In genomic region chr20:50805349-50805684, GRCh38 we compare ENCODE assay signal across 18 cellular contexts. TPM values are rescaled to one million over a fixed set of nuclear protein-coding genes. Genes with fewer than 3 reads are reported as not detected.
DNase-seq lines count a peak whose midpoint lies in the region; ATAC-seq, FAIRE-seq and TF ChIP-seq lines count a peak whose summit lies in the region.
"Had no signal": no experiment of that assay in that cellular context is flagged by ENCODE, and none has a peak within 500 bp of the region (broad histone marks: within the 10 kb centered on the region; RNA-seq: fewer than 3 reads in every experiment).

No MANE protein-coding gene starts in this region.

- intact Hi-C loops in HepG2 (cut with micrococcal nuclease; ENCODE audit: unreplicated experiment), result no loop called here

- no peaks in the 10 kb centered on the region for H3K36me3 Mint-ChIP-seq in activated T-cell treated with anti-CD3 and anti-CD28 coated beads, Interleukin-2, amount 50 U/mL, for 72 hours (ENCODE audit: insufficient read depth in 2 of 2)
- H3K36me3 Mint-ChIP-seq in activated naive CD8-positive, alpha-beta T cell treated with anti-CD3 and anti-CD28 coated beads for 36 hours, result peaks cover 14% of the 10 kb centered on the region

- H3K27me3 ChIP-seq in Loucy (ENCODE audit: insufficient read depth, low read length, poor library complexity, severe bottlenecking) (no peaks in the 10 kb centered on the region), HepG2 (ENCODE audit: control insufficient read depth in 1 of 2, insufficient read depth in 2 of 2, low read length in 2 of 2) (no peaks in the 10 kb centered on the region)
- H3K27me3 ChIP-seq: pancreas, upper lobe of right lung had no signal

- H3K4me3 ChIP-seq in Loucy (ENCODE audit: low read length, poor library complexity, severe bottlenecking) (peak overlapping the region; percentile 63), HepG2 (replicated peaks in 1 of 3; ENCODE audit: insufficient read depth in 1 of 3, low read depth in 2 of 3, low read length in 3 of 3) (no peak overlapping the region)
- H3K4me3 ChIP-seq: pancreas, upper lobe of right lung had no signal

- H3K36me3 ChIP-seq in Loucy (ENCODE audit: insufficient read depth, low read length) (no peaks in the 10 kb centered on the region), HepG2 (replicated peaks in 1 of 2; ENCODE audit: control insufficient read depth in 1 of 2, insufficient read depth in 2 of 2, low read length in 2 of 2) (no peaks in the 10 kb centered on the region)
- H3K36me3 ChIP-seq: pancreas, upper lobe of right lung had no signal

- WGBS in HepG2 (ENCODE audit: low lambda C conversion rate), result 89% methylated on average over 1 of the region's 1 CpG

- H3K4me2 ChIP-seq in Loucy (ENCODE audit: low read depth, low read length, poor library complexity, severe bottlenecking) (peak overlapping the region; percentile 77), HepG2 (ENCODE audit: low read depth, low read length) (no peak overlapping the region)

- no peak for FAIRE-seq in HepG2 (lab: Jason Lieb, UNC)
- FAIRE-seq: D721Med, pancreas had no signal

- ATAC-seq in activated T-cell treated with anti-CD3 and anti-CD28 coated beads, Interleukin-2, amount 50 U/mL, for 72 hours (replicated peaks in 1 of 2), result no peak
- ATAC-seq in stimulated activated naive CD8-positive, alpha-beta T cell treated with anti-CD3 and anti-CD28 coated beads, Interleukin-15, amount 100 ng/mL, for 72 hours, result no peak
- ATAC-seq in esophagus mucosa (no peak), HG03139 (IDR thresholded peaks at IDR 0.05; ENCODE audit: unreplicated experiment) (no peak), HepG2 (no peak)
- ATAC-seq: upper lobe of right lung had no signal

- H3K9me3 ChIP-seq in Loucy (ENCODE audit: insufficient read depth, low read depth, low read length) (no peaks in the 10 kb centered on the region), HepG2 (ENCODE audit: low read length) (no peaks in the 10 kb centered on the region)
- H3K9me3 ChIP-seq: pancreas, upper lobe of right lung had no signal

- H3F3A ChIP-seq in Loucy (ENCODE audit: low read depth), result peaks cover 6% of the 10 kb centered on the region

- no peak for DNase-seq in activated T-cell treated with anti-CD3 and anti-CD28 coated beads, Interleukin-2, amount 50 U/mL, for 72 hours
- DNase-seq in activated T-cell treated with anti-CD3 and anti-CD28 coated beads, Interleukin-2, amount 50 U/mL, for 48 hours, result no peak
- no peak for DNase-seq in activated naive CD8-positive, alpha-beta T cell treated with anti-CD3 and anti-CD28 coated beads for 36 hours
- DNase-seq in stimulated activated naive CD8-positive, alpha-beta T cell treated with anti-CD3 and anti-CD28 coated beads, Interleukin-15, amount 100 ng/mL, for 72 hours, result no peak
- DNase-seq in HepG2 (ENCODE audit: low spot score), result no peak
- DNase-seq: amniotic stem cell, endodermal cell, hypothalamus, left colon, NCI-H1417 treated with DMSO at 0.1 percent for 48 hours, NCI-H2227 treated with DMSO at 0.1 percent for 48 hours, pancreas, upper lobe of right lung had no signal

- peak overlapping the region; percentile 71 for H2AFZ ChIP-seq in Loucy (ENCODE audit: low read length)
- H2AFZ ChIP-seq in HepG2 (ENCODE audit: low read length), result no peak overlapping the region

- TF ChIP-seq CTCF in Loucy (conservative IDR thresholded peaks at IDR 0.05; ENCODE audit: low read length), result no peak
- TF ChIP-seq CTCF in HepG2 (CRISPR knock-in tag; IDR thresholded peaks at IDR 0.05), result no peak

- no peak overlapping the region for H3K27ac ChIP-seq in HepG2 (ENCODE audit: extremely low read length, insufficient read depth, low read length)
- H3K27ac ChIP-seq: HL-60, pancreas, upper lobe of right lung had no signal

- no peaks in the 10 kb centered on the region for H3K27me3 Mint-ChIP-seq in activated T-cell treated with anti-CD3 and anti-CD28 coated beads, Interleukin-2, amount 50 U/mL, for 72 hours (ENCODE audit: low read depth)
- no peaks in the 10 kb centered on the region for H3K27me3 Mint-ChIP-seq in activated naive CD8-positive, alpha-beta T cell treated with anti-CD3 and anti-CD28 coated beads for 36 hours
- H3K27me3 Mint-ChIP-seq in stimulated activated naive CD8-positive, alpha-beta T cell treated with anti-CD3 and anti-CD28 coated beads, Interleukin-15, amount 100 ng/mL, for 72 hours, result no peaks in the 10 kb centered on the region

- no peak for TF ChIP-seq POLR2A in HepG2 (IDR thresholded peaks at IDR 0.05; ENCODE audit: insufficient read depth in 1 of 2, low read depth in 2 of 2, low read length in 2 of 2)

- H3K4me1 Mint-ChIP-seq in activated T-cell treated with anti-CD3 and anti-CD28 coated beads, Interleukin-2, amount 50 U/mL, for 72 hours (ENCODE audit: low read depth), result peaks cover 18% of the 10 kb centered on the region
- H3K4me1 Mint-ChIP-seq in activated naive CD8-positive, alpha-beta T cell treated with anti-CD3 and anti-CD28 coated beads for 36 hours, result peaks cover 36% of the 10 kb centered on the region
- peaks cover 60% of the 10 kb centered on the region for H3K4me1 Mint-ChIP-seq in stimulated activated naive CD8-positive, alpha-beta T cell treated with anti-CD3 and anti-CD28 coated beads, Interleukin-15, amount 100 ng/mL, for 72 hours

- no peak for TF ChIP-seq RAD21 in HepG2 (CRISPR knock-in tag; IDR thresholded peaks at IDR 0.05)

- BruUV-seq in HepG2 (replicated peaks; lab: Mats Ljungman, UMichigan), result no TSS peak

- peak overlapping the region; percentile 96 for H3K27ac Mint-ChIP-seq in activated T-cell treated with anti-CD3 and anti-CD28 coated beads, Interleukin-2, amount 50 U/mL, for 72 hours
- peak overlapping the region; percentile 95 for H3K27ac Mint-ChIP-seq in activated naive CD8-positive, alpha-beta T cell treated with anti-CD3 and anti-CD28 coated beads for 36 hours
- H3K27ac Mint-ChIP-seq in stimulated activated naive CD8-positive, alpha-beta T cell treated with anti-CD3 and anti-CD28 coated beads, Interleukin-15, amount 100 ng/mL, for 72 hours, result peak overlapping the region; percentile 94 to 97
- H3K27ac Mint-ChIP-seq: endodermal cell had no signal

- H3K4me3 Mint-ChIP-seq in activated T-cell treated with anti-CD3 and anti-CD28 coated beads, Interleukin-2, amount 50 U/mL, for 72 hours, result peak overlapping the region; percentile 70 to 88
- peak overlapping the region; percentile 75 for H3K4me3 Mint-ChIP-seq in activated naive CD8-positive, alpha-beta T cell treated with anti-CD3 and anti-CD28 coated beads for 36 hours
- peak overlapping the region; percentile 71 to 82 for H3K4me3 Mint-ChIP-seq in stimulated activated naive CD8-positive, alpha-beta T cell treated with anti-CD3 and anti-CD28 coated beads, Interleukin-15, amount 100 ng/mL, for 72 hours
- H3K4me3 Mint-ChIP-seq: endodermal cell had no signal

- peak overlapping the region; percentile 51 for H3K9ac ChIP-seq in Loucy (ENCODE audit: low read depth, low read length, poor library complexity, severe bottlenecking)
- no peak overlapping the region for H3K9ac ChIP-seq in HepG2 (ENCODE audit: insufficient read depth, low read depth, low read length)

- no peaks in the 10 kb centered on the region for H3K9me2 ChIP-seq in Loucy (replicated peaks; ENCODE audit: low read depth, low read length)

- CTCF ChIA-PET in HepG2 (lab: Yijun Ruan, JAX; ENCODE audit: low intra/inter-chr PET ratio, low total read pairs), result no interaction called here

- POLR2A ChIA-PET in HepG2 (lab: Yijun Ruan, JAX), result no interaction called here

- H3K4me1 ChIP-seq in Loucy (ENCODE audit: insufficient read depth, low read length, poor library complexity, severe bottlenecking), result peaks cover 23% of the 10 kb centered on the region
- H3K4me1 ChIP-seq in HepG2 (ENCODE audit: insufficient read depth, low read length), result peaks cover 16% of the 10 kb centered on the region
- H3K4me1 ChIP-seq: pancreas, upper lobe of right lung had no signal

- no peaks in the 10 kb centered on the region for H3K9me3 Mint-ChIP-seq in activated T-cell treated with anti-CD3 and anti-CD28 coated beads, Interleukin-2, amount 50 U/mL, for 72 hours
- H3K9me3 Mint-ChIP-seq in activated naive CD8-positive, alpha-beta T cell treated with anti-CD3 and anti-CD28 coated beads for 36 hours, result no peaks in the 10 kb centered on the region
- H3K9me3 Mint-ChIP-seq in stimulated activated naive CD8-positive, alpha-beta T cell treated with anti-CD3 and anti-CD28 coated beads, Interleukin-15, amount 100 ng/mL, for 72 hours, result no peaks in the 10 kb centered on the region
- H3K9me3 Mint-ChIP-seq: endodermal cell had no signal

- in situ Hi-C loops in HepG2 (cut with HindIII; ENCODE audit: extremely low pct_ligation_motif_present, low pct_unique_long_range_greater_than_20kb), result no loop called here

- H4K20me1 ChIP-seq in Loucy (ENCODE audit: insufficient read depth, low read length, poor library complexity, severe bottlenecking), result no peaks in the 10 kb centered on the region
- no peaks in the 10 kb centered on the region for H4K20me1 ChIP-seq in HepG2 (ENCODE audit: insufficient read depth, low read length)

- H3K79me2 ChIP-seq in Loucy (ENCODE audit: insufficient read depth, low read length), result no peaks in the 10 kb centered on the region
- no peaks in the 10 kb centered on the region for H3K79me2 ChIP-seq in HepG2 (ENCODE audit: insufficient read depth, low read length)

- TF ChIP-seq EP300 in HepG2 (IDR thresholded peaks at IDR 0.05; ENCODE audit: low read depth in 2 of 2, low read length in 2 of 2) (no peak), HepG2 (CRISPR knock-in tag; IDR thresholded peaks at IDR 0.05; ENCODE audit: borderline replicate concordance) (no peak)

RNA-seq across cellular contexts. Expression of gene BCAS4, which starts 10.5 kb away (rescaled TPM):
- 10 to 100 TPM; 13.6 to 26.7 TPM for total RNA-seq in activated T-cell treated with anti-CD3 and anti-CD28 coated beads, Interleukin-2, amount 50 U/mL, for 72 hours
- 10 to 100 TPM; 27.1 to 28.9 TPM for total RNA-seq in activated naive CD8-positive, alpha-beta T cell treated with anti-CD3 and anti-CD28 coated beads for 36 hours
- total RNA-seq in esophagus mucosa, result 0.96 TPM
- total RNA-seq in HepG2 (2016; rRNA removed; fragmentation: Illumina TruSeq; extraction: Trizol), result 5.9 and 7.2 TPM in 2 replicates
- 3.6 and 4.1 TPM in 2 replicates for total RNA-seq in HepG2 (2016; cell fraction: cytosol; rRNA removed; fragmentation: Illumina TruSeq; extraction: Trizol; ENCODE audit: low read depth)
- total RNA-seq in HepG2 (2016; cell fraction: insoluble cytoplasmic fraction; rRNA removed; fragmentation: Illumina TruSeq; extraction: Trizol), result 7.0 and 8.2 TPM in 2 replicates
- total RNA-seq in HepG2 (2016; cell fraction: membrane; rRNA removed; fragmentation: Illumina TruSeq; extraction: Trizol), result 6.0 and 7.8 TPM in 2 replicates
- 3.0 and 4.1 TPM in 2 replicates for total RNA-seq in HepG2 (2016; cell fraction: nucleus; rRNA removed; fragmentation: Illumina TruSeq; extraction: Trizol)
- 7.9 and 8.0 TPM in 2 replicates for polyA plus RNA-seq in HepG2 (2011; rRNA removed)
- polyA plus RNA-seq in HepG2 (2011; cell fraction: cytosol; rRNA removed), result 6.7 and 10.5 TPM in 2 replicates
- 4.6 and 7.3 TPM in 2 replicates for polyA plus RNA-seq in HepG2 (2011; cell fraction: nucleus; rRNA removed)
- polyA plus RNA-seq in HepG2 (2012), result 3.8 and 5.2 TPM in 2 replicates
- 6.8 and 7.0 TPM in 2 replicates for polyA plus RNA-seq in HepG2 (2016; cell fraction: cytosol; fragmentation: Illumina TruSeq; extraction: Trizol; ENCODE audit: low read depth)
- 6.9 and 7.1 TPM in 2 replicates for polyA plus RNA-seq in HepG2 (2016; cell fraction: insoluble cytoplasmic fraction; fragmentation: Illumina TruSeq; extraction: Trizol; ENCODE audit: low read depth)
- 5.1 and 6.4 TPM in 2 replicates for polyA plus RNA-seq in HepG2 (2016; cell fraction: membrane; fragmentation: Illumina TruSeq; extraction: Trizol; ENCODE audit: low read depth)
- polyA plus RNA-seq in HepG2 (2016; cell fraction: nucleus; fragmentation: Illumina TruSeq; extraction: Trizol; ENCODE audit: insufficient read depth, low read depth), result 3.6 and 6.6 TPM in 2 replicates
- 0.07 and 10.0 TPM in 2 replicates for polyA minus RNA-seq in HepG2 (2011; rRNA and poly(A)+ RNA removed; ENCODE audit: low replicate concordance)
- polyA minus RNA-seq in HepG2 (2011; cell fraction: cytosol; rRNA and poly(A)+ RNA removed), result 2.9 and 4.1 TPM in 2 replicates
- 2.9 and 4.1 TPM in 2 replicates for polyA minus RNA-seq in HepG2 (2011; cell fraction: nucleus; rRNA and poly(A)+ RNA removed)
